23 cellular contexts compared by ENCODE assay signal in the genomic region with DNA sequence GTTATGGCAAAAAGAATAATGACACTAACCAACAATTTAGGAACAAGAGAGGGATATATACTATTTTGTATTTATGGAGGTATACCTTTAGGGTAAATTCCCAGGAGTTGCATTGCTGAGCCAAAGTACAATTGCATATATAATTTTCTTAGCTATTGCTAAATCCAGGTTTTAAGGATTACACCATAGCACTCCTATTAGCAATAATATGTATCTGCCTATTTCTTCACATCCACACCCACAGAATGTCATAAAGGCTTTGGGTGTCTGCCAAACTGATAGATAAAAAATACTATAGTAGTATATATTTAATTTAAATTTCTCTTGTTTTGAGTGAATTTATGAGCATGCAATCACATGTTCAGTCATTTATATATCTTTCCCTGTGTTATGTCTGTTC. TPM values are rescaled to one million over a fixed set of nuclear protein-coding genes. Genes with fewer than 3 reads are reported as not detected.
DNase-seq lines count a peak whose midpoint lies in the region; ATAC-seq and TF ChIP-seq lines count a peak whose summit lies in the region.
"Had no signal": no experiment of that assay in that cellular context is flagged by ENCODE, and none has a peak within 500 bp of the region (broad histone marks: within the 10 kb centered on the region; RNA-seq: fewer than 3 reads in every experiment).

No MANE protein-coding gene starts in this region.

- H3K9me3 ChIP-seq in adipocyte (ENCODE audit: control insufficient read depth, low read length): no peaks in the 10 kb centered on the region
- H3K9me3 ChIP-seq: BE2C, HAP-1 had no signal

- H3K4me1 ChIP-seq in adipocyte (ENCODE audit: control insufficient read depth, insufficient read depth, low read length) (peaks cover 43% of the 10 kb centered on the region), foreskin keratinocyte (peaks cover 2% of the 10 kb centered on the region)
- H3K4me1 ChIP-seq: BE2C, HAP-1 had no signal

- TF ChIP-seq CTCF in NB4 (IDR thresholded peaks at IDR 0.05; ENCODE audit: low read depth, low read length) (no peak), foreskin keratinocyte (conservative IDR thresholded peaks at IDR 0.05) (no peak)

- no peak overlapping the region for H3K9ac ChIP-seq in adipocyte (ENCODE audit: low read length)

- H3K4me3 ChIP-seq in NB4 (ENCODE audit: low read depth, low read length) (no peak overlapping the region), adipocyte (ENCODE audit: low read length) (no peak overlapping the region)
- H3K4me3 ChIP-seq: GM23338, HAP-1, PC-9 had no signal

- H3K27me3 ChIP-seq in adipocyte (replicated peaks; ENCODE audit: control insufficient read depth, insufficient read depth, low read length) (no peaks in the 10 kb centered on the region), foreskin keratinocyte (no peaks in the 10 kb centered on the region)
- H3K27me3 ChIP-seq: BE2C had no signal

- DNase-seq in NOMO-1 treated with DMSO at 0.1 percent for 48 hours (lab: John Stamatoyannopoulos, UW; ENCODE audit: unreplicated experiment) (peak; percentile 19), NOMO-1 treated with dmso at 0.1 percent for 144 hours (lab: John Stamatoyannopoulos, UW; ENCODE audit: unreplicated experiment) (no peak), NB4 (ENCODE audit: low read depth) (peak; percentile 30), adipocyte (ENCODE audit: low read depth) (peak; percentile 30), foreskin keratinocyte (no peak), epidermal melanocyte (ENCODE audit: insufficient read length, low spot score) (no peak)
- DNase-seq: BE2C; CD4-positive, CD25-positive, alpha-beta regulatory T cell; EL; GF-D8; KG1; NCI-H1417; NCI-H1694 treated with DMSO at 0.1 percent for 48 hours; NCI-H2081 treated with DMSO at 0.1 percent for 48 hours; NCI-H510A; NCI-H748 treated with DMSO at 0.1 percent for 48 hours; RPMI8226; SHP77 treated with DMSO at 0.1 percent for 48 hours; T-cell had no signal

- no peaks in the 10 kb centered on the region for H3K36me3 ChIP-seq in adipocyte (ENCODE audit: control insufficient read depth, insufficient read depth, low read length, severe bottlenecking)
- H3K36me3 ChIP-seq: BE2C, HAP-1 had no signal

- TF ChIP-seq POLR2A in NB4 (IDR thresholded peaks at IDR 0.05; ENCODE audit: extremely low read depth, insufficient read length): no peak

- ATAC-seq in foreskin keratinocyte (no peak), GM21619 (IDR thresholded peaks at IDR 0.05; ENCODE audit: unreplicated experiment) (no peak)
- ATAC-seq: GM23338, T-cell had no signal

- H3K27ac ChIP-seq in foreskin keratinocyte: no peak overlapping the region
- H3K27ac ChIP-seq: PC-9 had no signal

RNA-seq across cellular contexts. Expression of a gene that starts 11.5 kb away (rescaled TPM):
- total RNA-seq in foreskin keratinocyte: 5.9 and 6.0 TPM in 2 replicates
- polyA plus RNA-seq in foreskin keratinocyte: 2.0 and 2.7 TPM in 2 replicates
- total RNA-seq: CD4-positive, CD25-positive, alpha-beta regulatory T cell; GM23338; PC-9; T-cell had no signal
- polyA plus RNA-seq: CD4-positive, CD25-positive, alpha-beta regulatory T cell; GM23338 had no signal

RNA-seq across cellular contexts. Expression of a gene that starts 33.5 kb away (rescaled TPM):
- total RNA-seq in foreskin keratinocyte: 0.07 and 0.10 TPM in 2 replicates
- polyA plus RNA-seq in foreskin keratinocyte: 0.03 TPM in 1 of 2 replicates, not detected in the other
- total RNA-seq: CD4-positive, CD25-positive, alpha-beta regulatory T cell; GM23338; PC-9; T-cell had no signal
- polyA plus RNA-seq: CD4-positive, CD25-positive, alpha-beta regulatory T cell; GM23338 had no signal

Comparison
In these comparisons a context has a peak if more than half of its experiments do, and no peak if none do; other contexts are left out.
1. DNase-seq: peak in NOMO-1 treated with DMSO at 0.1 percent for 48 hours (single experiment), NB4 (single experiment) and adipocyte (single experiment); none in NOMO-1 treated with dmso at 0.1 percent for 144 hours (single experiment), foreskin keratinocyte (0 of 2) and epidermal melanocyte (single experiment).